ENCODE assay signal across 11 cellular contexts in genomic region chrX:135114392-135114791, GRCh38. TPM values are rescaled to one million over a fixed set of nuclear protein-coding genes. Genes with fewer than 3 reads are reported as not detected.
DNase-seq lines count a peak whose midpoint lies in the region; ATAC-seq and TF ChIP-seq lines count a peak whose summit lies in the region.
"Had no signal": no experiment of that assay in that cellular context is flagged by ENCODE, and none has a peak within 500 bp of the region (broad histone marks: within the 10 kb centered on the region; RNA-seq: fewer than 3 reads in every experiment).

No MANE protein-coding gene starts in this region.

- no peaks in the 10 kb centered on the region for H3K4me1 ChIP-seq in transverse colon
- H3K4me1 ChIP-seq in spleen, result no peaks in the 10 kb centered on the region

- POLR2A ChIA-PET in GM10248 (lab: Yijun Ruan, JAX), result no interaction called here

- 44 to 47% methylated on average over 2 of the region's 2 CpGs for WGBS in transverse colon (ENCODE audit: low coverage in 1 of 2), 2 donors
- WGBS in spleen, 5 donors, result 54 to 66% (median 63%) methylated on average over 2 of the region's 2 CpGs

- H3K27me3 ChIP-seq in transverse colon (no peaks in the 10 kb centered on the region), spleen (replicated peaks in 1 of 7) (peaks cover 0 to 24% (median 15%) of the 10 kb centered on the region in 7 donors)

- no peaks in the 10 kb centered on the region for H3K36me3 ChIP-seq in transverse colon
- no peaks in the 10 kb centered on the region for H3K36me3 ChIP-seq in spleen

- H3K4me3 ChIP-seq in transverse colon (no peak overlapping the region), spleen (no peak overlapping the region)

- H3K27ac ChIP-seq in transverse colon (no peak overlapping the region), spleen (no peak overlapping the region)

- DNase-seq in GM10248 (ENCODE audit: extremely low spot score) (peak; percentile 37), GM19240 (ENCODE audit: insufficient read length, low spot score) (peak; percentile 19), transverse colon (no peak), cortex of kidney (lab: John Stamatoyannopoulos, UW) (no peak), spleen (no peak), NCI-H2081 (lab: John Stamatoyannopoulos, UW) (no peak)
- DNase-seq: AML-193, Right ventricle myocardium superior had no signal

- TF ChIP-seq CTCF in GM10248 (IDR thresholded peaks at IDR 0.05; ENCODE audit: control extremely low read depth, extremely low read depth, low read depth, missing control alignments) (no peak), transverse colon (IDR thresholded peaks at IDR 0.05) (no peak), spleen (IDR thresholded peaks at IDR 0.05 in 8 of 11, conservative IDR thresholded peaks at IDR 0.05 in 3 of 11) (no peak)

- CTCF ChIA-PET in GM10248 (lab: Yijun Ruan, JAX), result no interaction called here

- intact Hi-C loops in transverse colon (cut with DNase I; ENCODE audit: low total_unique reads), result no loop called here
- intact Hi-C loops in spleen (cut with DNase I; ENCODE audit: low total_unique reads), result no loop called here

- peak; percentile 94 for ATAC-seq in HG02798 (IDR thresholded peaks at IDR 0.05; ENCODE audit: poor library complexity, unreplicated experiment)
- ATAC-seq in HG03571 (IDR thresholded peaks at IDR 0.05; ENCODE audit: unreplicated experiment), result peak; percentile 79

- in situ Hi-C loops in transverse colon (cut with MboI; ENCODE audit: low pct_ligation_motif_present in 1 of 4, low pct_unique_long_range_greater_than_20kb in 1 of 4, low sequenced_read_pairs in 3 of 4), result no loop called here

- H3K9me3 ChIP-seq in transverse colon, result no peaks in the 10 kb centered on the region
- H3K9me3 ChIP-seq in spleen, result no peaks in the 10 kb centered on the region

- no peak for TF ChIP-seq EP300 in transverse colon (IDR thresholded peaks at IDR 0.05; ENCODE audit: low read depth)

- TF ChIP-seq POLR2A in transverse colon (IDR thresholded peaks at IDR 0.05) (no peak), spleen (IDR thresholded peaks at IDR 0.05) (no peak)

RNA-seq across cellular contexts. Expression of gene ETDB, which starts 5.9 kb away (rescaled TPM):
- total RNA-seq in transverse colon (not detected), spleen (not detected)
- not detected for polyA plus RNA-seq in spleen
- total RNA-seq: M059J, Right ventricle myocardium superior had no signal

RNA-seq across cellular contexts. Expression of gene SMIM10L2B, which starts 15.9 kb away (rescaled TPM):
- 1 to 10 TPM in 1 of 4 donors, under 1 TPM in 2, not detected in 1; 0.32 to 1.6 (median 0.40) TPM for total RNA-seq in transverse colon
- 1 to 10 TPM in 6 of 7 donors, under 1 TPM in 1; 0.57 to 1.6 (median 1.4) TPM for total RNA-seq in spleen
- under 1 TPM; 0.26 to 0.42 (median 0.27) TPM for polyA plus RNA-seq in spleen

RNA-seq across cellular contexts. Expression of gene CT55, which starts 56.8 kb away (rescaled TPM):
- total RNA-seq in transverse colon (not detected), spleen (not detected)
- polyA plus RNA-seq in spleen, result not detected
- total RNA-seq: Right ventricle myocardium superior had no signal

Comparison
In these comparisons a context has a peak if more than half of its experiments do, and no peak if none do; other contexts are left out.
1. DNase-seq: peak in GM10248 (single experiment) and GM19240 (single experiment); none in transverse colon (single experiment), cortex of kidney (single experiment), spleen (single experiment) and NCI-H2081 (0 of 2).